In genomic region chr4:145278341-145279121, GRCh38 we compare ENCODE assay signal across 16 cellular contexts.
DNase-seq lines count a peak whose midpoint lies in the region; FAIRE-seq and TF ChIP-seq lines count a peak whose summit lies in the region.
"Had no signal": no experiment of that assay in that cellular context is flagged by ENCODE, and none has a peak within 500 bp of the region (broad histone marks: within the 10 kb centered on the region; RNA-seq: fewer than 3 reads in every experiment).

No MANE protein-coding gene starts in this region.

- H3K36me3 Mint-ChIP-seq in glutamatergic neuron (ENCODE audit: unreplicated experiment): no peaks in the 10 kb centered on the region
- H3K36me3 Mint-ChIP-seq: immature natural killer cell; naive thymus-derived CD8-positive, alpha-beta T cell had no signal

- H3K9me3 Mint-ChIP-seq in glutamatergic neuron (ENCODE audit: unreplicated experiment): no peaks in the 10 kb centered on the region
- H3K9me3 Mint-ChIP-seq: immature natural killer cell; naive thymus-derived CD8-positive, alpha-beta T cell had no signal

- H3K4me3 Mint-ChIP-seq in glutamatergic neuron (ENCODE audit: unreplicated experiment): peak overlapping the region; percentile 72
- H3K4me3 Mint-ChIP-seq: immature natural killer cell; naive thymus-derived CD8-positive, alpha-beta T cell had no signal

- in situ Hi-C loops in astrocyte of the cerebellum (cut with HindIII; ENCODE audit: low sequenced_read_pairs): no loop called here

- peak overlapping the region; percentile 71 for H3K27ac Mint-ChIP-seq in glutamatergic neuron (ENCODE audit: unreplicated experiment)
- H3K27ac Mint-ChIP-seq: immature natural killer cell; naive thymus-derived CD8-positive, alpha-beta T cell had no signal

- H3K36me3 ChIP-seq in skeletal muscle satellite cell (ENCODE audit: insufficient read depth, low read length): no peaks in the 10 kb centered on the region
- H3K36me3 ChIP-seq: spleen had no signal

- TF ChIP-seq CTCF in astrocyte of the cerebellum (IDR thresholded peaks at IDR 0.05; ENCODE audit: low read depth, low read length, missing control alignments) (no peak), glutamatergic neuron (IDR thresholded peaks at IDR 0.05; ENCODE audit: partially characterized antibody, unreplicated experiment) (no peak)

- H3K27me3 ChIP-seq in skeletal muscle satellite cell (ENCODE audit: control insufficient read depth, insufficient read depth, low read length): no peaks in the 10 kb centered on the region
- H3K27me3 ChIP-seq: spleen had no signal

- H3K4me3 ChIP-seq in astrocyte of the cerebellum (ENCODE audit: low read depth, low read length) (no peak overlapping the region), skeletal muscle satellite cell (ENCODE audit: low read length) (no peak overlapping the region)
- H3K4me3 ChIP-seq: spleen had no signal

- peaks cover 23% of the 10 kb centered on the region for H3K4me1 Mint-ChIP-seq in glutamatergic neuron (ENCODE audit: low read depth, unreplicated experiment)
- H3K4me1 Mint-ChIP-seq: immature natural killer cell; naive thymus-derived CD8-positive, alpha-beta T cell had no signal

- no peaks in the 10 kb centered on the region for H3K9me3 ChIP-seq in skeletal muscle satellite cell (replicated peaks; ENCODE audit: low read length)
- H3K9me3 ChIP-seq: spleen had no signal

- DNase-seq in DMS53 (lab: John Stamatoyannopoulos, UW): peak; percentile 16
- DNase-seq in DMS53 treated with DMSO at 0.1 percent for 48 hours (lab: John Stamatoyannopoulos, UW; ENCODE audit: unreplicated experiment): no peak
- peak; percentile 47 for DNase-seq in astrocyte of the cerebellum (ENCODE audit: low read depth)
- DNase-seq in glutamatergic neuron: no peak
- no peak for DNase-seq in DMS114 treated with DMSO at 0.1 percent for 48 hours (lab: John Stamatoyannopoulos, UW; ENCODE audit: unreplicated experiment)
- no peak for DNase-seq in activated CD4-positive, CD25-positive, alpha-beta regulatory T cell (lab: John Stamatoyannopoulos, UW)
- no peak for DNase-seq in HTR-8/SVneo (ENCODE audit: insufficient read length, low spot score)
- DNase-seq: 8988T; activated T-cell treated with anti-CD3 and anti-CD28 coated beads, Interleukin-2, amount 50 U/mL, for 48 hours; aorta; DND-41; immature natural killer cell; naive thymus-derived CD8-positive, alpha-beta T cell; spleen; trophoblast cell had no signal

- peaks cover 20% of the 10 kb centered on the region for H3K4me1 ChIP-seq in skeletal muscle satellite cell (ENCODE audit: control insufficient read depth, insufficient read depth, low read length)
- H3K4me1 ChIP-seq: spleen had no signal

- no peak for FAIRE-seq in HTR-8/SVneo (lab: Jason Lieb, UNC)

- no peak overlapping the region for H3K9ac ChIP-seq in skeletal muscle satellite cell (ENCODE audit: low read depth, low read length)

- H3K4me2 ChIP-seq in skeletal muscle satellite cell (ENCODE audit: low read length): peak overlapping the region; percentile 7

- H3K27me3 Mint-ChIP-seq in glutamatergic neuron (ENCODE audit: unreplicated experiment): no peaks in the 10 kb centered on the region

Comparison
In these comparisons a context has a peak if more than half of its experiments do, and no peak if none do; other contexts are left out.
1. DNase-seq: peak in DMS53 (single experiment) and astrocyte of the cerebellum (single experiment); none in DMS53 treated with DMSO at 0.1 percent for 48 hours (single experiment), glutamatergic neuron (single experiment), DMS114 treated with DMSO at 0.1 percent for 48 hours (single experiment), activated CD4-positive, CD25-positive, alpha-beta regulatory T cell (0 of 4) and HTR-8/SVneo (single experiment).